26 cellular contexts compared by ENCODE assay signal in genomic region chr2:81984969-81985637, GRCh38.
"Had no signal": no experiment of that assay in that cellular context is flagged by ENCODE, and none has a peak within 500 bp of the region (broad histone marks: within the 10 kb centered on the region; RNA-seq: fewer than 3 reads in every experiment).

No MANE protein-coding gene starts in this region.

- ATAC-seq: activated CD8-positive, alpha-beta T cell treated with anti-CD3 and anti-CD28 coated beads for 36 hours; activated naive CD4-positive, alpha-beta T cell treated with anti-CD3 and anti-CD28 coated beads, Interleukin-2, amount 50 U/mL, for 72 hours; activated T-cell treated with anti-CD3 and anti-CD28 coated beads, Interleukin-2, amount 50 U/mL, for 4 hours; gastroesophageal sphincter; left lobe of liver had no signal

- H3K4me3 ChIP-seq: cardiac muscle cell, coronary artery, dorsolateral prefrontal cortex, gastroesophageal sphincter, right atrium auricular region, SJSA1, suprapubic skin, transverse colon had no signal

- H3K27ac ChIP-seq: cardiac muscle cell, coronary artery, dorsolateral prefrontal cortex, gastroesophageal sphincter, parathyroid adenoma, right atrium auricular region, SJSA1, suprapubic skin, transverse colon had no signal

- H3K36me3 ChIP-seq: cardiac muscle cell, gastroesophageal sphincter, right atrium auricular region, SJSA1, suprapubic skin, transverse colon had no signal

- H3K27me3 ChIP-seq: cardiac muscle cell, dorsolateral prefrontal cortex, gastroesophageal sphincter, right atrium auricular region, SJSA1, suprapubic skin, transverse colon had no signal

- DNase-seq: activated CD4-positive, alpha-beta T cell treated with anti-CD3 and anti-CD28 coated beads for 1 hour; activated CD4-positive, alpha-beta T cell treated with anti-CD3 and anti-CD28 coated beads, Interleukin-2, amount 50 U/mL, for 1 hour; activated CD8-positive, alpha-beta T cell treated with anti-CD3 and anti-CD28 coated beads for 36 hours; activated naive CD4-positive, alpha-beta T cell; activated T-cell treated with anti-CD3 and anti-CD28 coated beads, Interleukin-2, amount 50 U/mL, for 4 hours; anterior cingulate cortex; cerebellar nuclear complex; effector memory CD4-positive, alpha-beta T cell; erythroblast; head of caudate nucleus; hypothalamus; immature natural killer cell; kidney glomerular epithelial cell; stimulated activated CD4-positive, alpha-beta T cell treated with anti-CD3 and anti-CD28 coated beads, Interleukin-2, amount 100 ng/mL, for 48 hours; T-helper 2 cell; transverse colon had no signal

- H3K4me1 ChIP-seq: gastroesophageal sphincter, parathyroid adenoma, right atrium auricular region, SJSA1, suprapubic skin, transverse colon had no signal

- H3K9ac ChIP-seq: parathyroid adenoma had no signal

- H3K9me3 ChIP-seq: gastroesophageal sphincter, right atrium auricular region, transverse colon had no signal
